Comparison of ENCODE assay signal across 38 cellular contexts in the genomic region with DNA sequence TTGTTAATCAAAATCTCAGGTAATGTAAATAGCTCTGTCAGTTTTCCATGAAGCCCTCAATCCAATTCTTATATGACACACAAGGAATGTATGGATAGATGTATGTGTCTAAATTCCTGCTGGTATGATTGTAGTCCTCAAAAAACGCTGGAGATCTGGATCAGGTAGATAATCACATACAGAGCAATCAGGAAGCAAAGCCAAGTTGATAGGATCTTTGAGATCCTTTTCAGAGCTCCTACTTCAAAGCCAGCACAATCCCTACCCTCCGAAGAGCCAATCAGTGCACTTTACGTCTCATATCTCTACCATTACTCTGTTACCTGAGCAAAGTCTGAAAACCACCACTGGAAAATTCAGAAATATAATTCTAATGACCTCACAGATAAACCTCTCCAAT. TPM values are rescaled to one million over a fixed set of nuclear protein-coding genes. Genes with fewer than 3 reads are reported as not detected.
"Had no signal": no experiment of that assay in that cellular context is flagged by ENCODE, and none has a peak within 500 bp of the region (broad histone marks: within the 10 kb centered on the region; RNA-seq: fewer than 3 reads in every experiment).

No MANE protein-coding gene starts in this region.

- H3K36me3 ChIP-seq: adrenal gland, cardiac muscle cell had no signal

- H3K4me3 ChIP-seq: adrenal gland, cardiac muscle cell had no signal

- H3K27ac Mint-ChIP-seq: activated B cell treated with CpG ODN at 0.5 μM for 24 hours; activated CD4-positive, alpha-beta memory T cell treated with anti-CD3 and anti-CD28 coated beads for 36 hours; activated CD4-positive, alpha-beta T cell treated with anti-CD3 and anti-CD28 coated beads, Interleukin-2, amount 10 ng/mL, durations not matched to agents 24 days and 14 days; activated CD8-positive, alpha-beta T cell treated with anti-CD3 and anti-CD28 coated beads for 36 hours; activated naive CD4-positive, alpha-beta T cell treated with anti-CD3 and anti-CD28 coated beads for 36 hours; activated naive CD4-positive, alpha-beta T cell treated with anti-CD3 and anti-CD28 coated beads, Interleukin-2, amount 50 U/mL, for 72 hours; activated naive CD8-positive, alpha-beta T cell treated with anti-CD3 and anti-CD28 coated beads for 36 hours; activated T-cell treated with anti-CD3 and anti-CD28 coated beads, Interleukin-2, amount 50 U/mL, for 72 hours; activated T-helper 1 cell treated with anti-CD3 and anti-CD28 coated beads, Interleukin-12 subunit alpha, Interleukin-12 subunit beta, Interleukin-2, Interleukin-4 antibody, amounts not matched to agents 30 ng/mL and 10 ng/mL and 1 ng/mL, durations not matched to agents 14 hours and 24 hours and 36 hours; activated T-helper 17 cell treated with anti-CD3 and anti-CD28 coated beads, Interleukin-2, amount 50 U/mL, for 72 hours; brain; T-helper 1 cell treated with Interleukin-12 subunit alpha and Interleukin-12 subunit beta and Interleukin-4 antibody, amounts not matched to agents 30 μg/mL and 1 μg/mL, for 36 hours; T-helper 2 cell treated with Interferon-gamma antibody and Interleukin-4, amounts not matched to agents 5 μg/mL and 100 μg/mL, for 36 hours had no signal

- H3K9me3 Mint-ChIP-seq: activated B cell treated with CpG ODN at 0.5 μM for 24 hours; activated CD4-positive, alpha-beta T cell treated with anti-CD3 and anti-CD28 coated beads, Interleukin-2, amount 10 ng/mL, durations not matched to agents 24 days and 14 days; activated T-helper 1 cell treated with anti-CD3 and anti-CD28 coated beads, Interleukin-12 subunit alpha, Interleukin-12 subunit beta, Interleukin-2, Interleukin-4 antibody, amounts not matched to agents 30 ng/mL and 10 ng/mL and 1 ng/mL, durations not matched to agents 14 hours and 24 hours and 36 hours; brain had no signal

- DNase-seq: activated B cell treated with CpG ODN at 0.5 μM for 24 hours; activated CD4-positive, alpha-beta memory T cell treated with anti-CD3 and anti-CD28 coated beads for 36 hours; activated CD4-positive, alpha-beta T cell treated with anti-CD3 and anti-CD28 coated beads for 4 hours; activated CD4-positive, alpha-beta T cell treated with anti-CD3 and anti-CD28 coated beads, Interleukin-2, amount 10 ng/mL, durations not matched to agents 24 days and 14 days; activated CD4-positive, alpha-beta T cell treated with anti-CD3 and anti-CD28 coated beads, Interleukin-2, amount 50 U/mL, for 1 hour; activated CD4-positive, alpha-beta T cell treated with anti-CD3 and anti-CD28 coated beads, Interleukin-2, amount 50 U/mL, for 4 hours; activated CD4-positive, CD25-positive, alpha-beta regulatory T cell treated with anti-CD3 and anti-CD28 coated beads, Interleukin-2, amount 50 U/mL, for 72 hours; activated CD8-positive, alpha-beta memory T cell treated with anti-CD3 and anti-CD28 coated beads, Interleukin-2, amount 50 U/mL, for 4 hours; activated CD8-positive, alpha-beta T cell treated with anti-CD3 and anti-CD28 coated beads for 36 hours; activated effector memory CD4-positive, alpha-beta T cell treated with anti-CD3 and anti-CD28 coated beads, Interleukin-2, amount 50 U/mL, for 16 hours; activated gamma-delta T cell treated with Interleukin-2 at 50 U/mL for 16 hours; activated naive CD4-positive, alpha-beta T cell; activated naive CD4-positive, alpha-beta T cell treated with anti-CD3 and anti-CD28 coated beads for 36 hours; activated naive CD4-positive, alpha-beta T cell treated with anti-CD3 and anti-CD28 coated beads, Interleukin-2, amount 50 U/mL, for 16 hours; activated naive CD8-positive, alpha-beta T cell treated with anti-CD3 and anti-CD28 coated beads for 36 hours; activated T-cell treated with anti-CD3 and anti-CD28 coated beads for 4 hours; activated T-cell treated with anti-CD3 and anti-CD28 coated beads, Interleukin-2, amount 50 U/mL, for 1 hour; activated T-cell treated with anti-CD3 and anti-CD28 coated beads, Interleukin-2, amount 50 U/mL, for 4 hours; activated T-cell treated with anti-CD3 and anti-CD28 coated beads, Interleukin-2, amount 50 U/mL, for 72 hours; adrenal gland; amniotic stem cell; aorta; caudate nucleus; cerebellar nuclear complex; T-helper 1 cell; T-helper 2 cell; T-helper 9 cell had no signal

- H3K27ac ChIP-seq: adrenal gland, cardiac muscle cell, VCaP had no signal

- H3K27me3 ChIP-seq: adrenal gland, cardiac muscle cell had no signal

- H3K27me3 Mint-ChIP-seq: activated B cell treated with CpG ODN at 0.5 μM for 24 hours; activated CD4-positive, alpha-beta memory T cell treated with anti-CD3 and anti-CD28 coated beads for 36 hours; activated CD4-positive, alpha-beta T cell treated with anti-CD3 and anti-CD28 coated beads, Interleukin-2, amount 10 ng/mL, durations not matched to agents 24 days and 14 days; activated CD8-positive, alpha-beta T cell treated with anti-CD3 and anti-CD28 coated beads for 36 hours; activated naive CD8-positive, alpha-beta T cell treated with anti-CD3 and anti-CD28 coated beads for 36 hours; activated T-helper 17 cell treated with anti-CD3 and anti-CD28 coated beads, Interleukin-2, amount 50 U/mL, for 72 hours; brain; central memory CD8-positive, alpha-beta T cell had no signal

- ATAC-seq: activated CD8-positive, alpha-beta T cell treated with anti-CD3 and anti-CD28 coated beads for 36 hours; activated naive CD4-positive, alpha-beta T cell treated with anti-CD3 and anti-CD28 coated beads, Interleukin-2, amount 50 U/mL, for 72 hours; activated T-cell treated with anti-CD3 and anti-CD28 coated beads, Interleukin-2, amount 50 U/mL, for 4 hours; activated T-cell treated with anti-CD3 and anti-CD28 coated beads, Interleukin-2, amount 50 U/mL, for 72 hours; activated T-helper 17 cell treated with anti-CD3 and anti-CD28 coated beads, Interleukin-2, amount 50 U/mL, for 72 hours had no signal

- H3K4me1 Mint-ChIP-seq: activated B cell treated with CpG ODN at 0.5 μM for 24 hours; activated CD4-positive, alpha-beta T cell treated with anti-CD3 and anti-CD28 coated beads, Interleukin-2, amount 10 ng/mL, durations not matched to agents 24 days and 14 days; activated naive CD8-positive, alpha-beta T cell treated with anti-CD3 and anti-CD28 coated beads for 36 hours; activated T-helper 17 cell treated with anti-CD3 and anti-CD28 coated beads, Interleukin-2, amount 50 U/mL, for 72 hours; central memory CD8-positive, alpha-beta T cell had no signal

- H3K4me3 Mint-ChIP-seq: activated B cell treated with CpG ODN at 0.5 μM for 24 hours; activated CD4-positive, alpha-beta memory T cell treated with anti-CD3 and anti-CD28 coated beads for 36 hours; activated CD4-positive, alpha-beta T cell treated with anti-CD3 and anti-CD28 coated beads, Interleukin-2, amount 10 ng/mL, durations not matched to agents 24 days and 14 days; activated CD8-positive, alpha-beta T cell treated with anti-CD3 and anti-CD28 coated beads for 36 hours; activated naive CD4-positive, alpha-beta T cell treated with anti-CD3 and anti-CD28 coated beads for 36 hours; activated naive CD8-positive, alpha-beta T cell treated with anti-CD3 and anti-CD28 coated beads for 36 hours; activated T-cell treated with anti-CD3 and anti-CD28 coated beads, Interleukin-2, amount 50 U/mL, for 4 hours; activated T-cell treated with anti-CD3 and anti-CD28 coated beads, Interleukin-2, amount 50 U/mL, for 72 hours; activated T-helper 1 cell treated with anti-CD3 and anti-CD28 coated beads, Interleukin-12 subunit alpha, Interleukin-12 subunit beta, Interleukin-2, Interleukin-4 antibody, amounts not matched to agents 30 ng/mL and 10 ng/mL and 1 ng/mL, durations not matched to agents 14 hours and 24 hours and 36 hours; activated T-helper 17 cell treated with anti-CD3 and anti-CD28 coated beads, Interleukin-2, amount 50 U/mL, for 72 hours; brain; central memory CD8-positive, alpha-beta T cell; T-helper 1 cell treated with Interleukin-12 subunit alpha and Interleukin-12 subunit beta and Interleukin-4 antibody, amounts not matched to agents 30 μg/mL and 1 μg/mL, for 36 hours; T-helper 2 cell treated with Interferon-gamma antibody and Interleukin-4, amounts not matched to agents 5 μg/mL and 100 μg/mL, for 36 hours had no signal

- H3K9me3 ChIP-seq: adrenal gland had no signal

- H3K36me3 Mint-ChIP-seq: activated CD4-positive, alpha-beta memory T cell treated with anti-CD3 and anti-CD28 coated beads for 36 hours; activated naive CD4-positive, alpha-beta T cell treated with anti-CD3 and anti-CD28 coated beads, Interleukin-2, amount 50 U/mL, for 72 hours; activated naive CD8-positive, alpha-beta T cell treated with anti-CD3 and anti-CD28 coated beads for 36 hours; brain had no signal

- FAIRE-seq: bronchial epithelial cell had no signal

- H3K4me1 ChIP-seq: adrenal gland had no signal

RNA-seq across cellular contexts. Expression of a gene that starts 27.4 kb away (rescaled TPM):
- total RNA-seq: activated B cell treated with CpG ODN at 0.5 μM for 24 hours; activated CD4-positive, alpha-beta memory T cell treated with anti-CD3 and anti-CD28 coated beads for 36 hours; activated CD4-positive, alpha-beta T cell treated with anti-CD3 and anti-CD28 coated beads, Interleukin-2, amount 10 ng/mL, durations not matched to agents 24 days and 14 days; activated CD8-positive, alpha-beta memory T cell treated with anti-CD3 and anti-CD28 coated beads for 36 hours; activated CD8-positive, alpha-beta T cell treated with anti-CD3 and anti-CD28 coated beads for 36 hours; activated naive CD4-positive, alpha-beta T cell treated with anti-CD3 and anti-CD28 coated beads for 36 hours; activated naive CD4-positive, alpha-beta T cell treated with anti-CD3 and anti-CD28 coated beads, Interleukin-2, amount 50 U/mL, for 72 hours; activated naive CD8-positive, alpha-beta T cell treated with anti-CD3 and anti-CD28 coated beads for 36 hours; activated T-cell treated with anti-CD3 and anti-CD28 coated beads, Interleukin-2, amount 50 U/mL, for 4 hours; activated T-cell treated with anti-CD3 and anti-CD28 coated beads, Interleukin-2, amount 50 U/mL, for 72 hours; activated T-helper 1 cell treated with anti-CD3 and anti-CD28 coated beads, Interleukin-12 subunit alpha, Interleukin-12 subunit beta, Interleukin-2, Interleukin-4 antibody, amounts not matched to agents 30 ng/mL and 10 ng/mL and 1 ng/mL, durations not matched to agents 14 hours and 24 hours and 36 hours; activated T-helper 17 cell treated with anti-CD3 and anti-CD28 coated beads, Interleukin-2, amount 50 U/mL, for 72 hours; bronchial epithelial cell had no signal
- polyA plus RNA-seq: adrenal gland had no signal

RNA-seq across cellular contexts. Expression of a gene that starts 54.3 kb away (rescaled TPM):
- total RNA-seq: activated B cell treated with CpG ODN at 0.5 μM for 24 hours; activated CD4-positive, alpha-beta memory T cell treated with anti-CD3 and anti-CD28 coated beads for 36 hours; activated CD4-positive, alpha-beta T cell treated with anti-CD3 and anti-CD28 coated beads, Interleukin-2, amount 10 ng/mL, durations not matched to agents 24 days and 14 days; activated CD8-positive, alpha-beta memory T cell treated with anti-CD3 and anti-CD28 coated beads for 36 hours; activated CD8-positive, alpha-beta T cell treated with anti-CD3 and anti-CD28 coated beads for 36 hours; activated naive CD4-positive, alpha-beta T cell treated with anti-CD3 and anti-CD28 coated beads for 36 hours; activated naive CD4-positive, alpha-beta T cell treated with anti-CD3 and anti-CD28 coated beads, Interleukin-2, amount 50 U/mL, for 72 hours; activated naive CD8-positive, alpha-beta T cell treated with anti-CD3 and anti-CD28 coated beads for 36 hours; activated T-cell treated with anti-CD3 and anti-CD28 coated beads, Interleukin-2, amount 50 U/mL, for 4 hours; activated T-cell treated with anti-CD3 and anti-CD28 coated beads, Interleukin-2, amount 50 U/mL, for 72 hours; activated T-helper 1 cell treated with anti-CD3 and anti-CD28 coated beads, Interleukin-12 subunit alpha, Interleukin-12 subunit beta, Interleukin-2, Interleukin-4 antibody, amounts not matched to agents 30 ng/mL and 10 ng/mL and 1 ng/mL, durations not matched to agents 14 hours and 24 hours and 36 hours; activated T-helper 17 cell treated with anti-CD3 and anti-CD28 coated beads, Interleukin-2, amount 50 U/mL, for 72 hours had no signal
